In the genomic region with DNA sequence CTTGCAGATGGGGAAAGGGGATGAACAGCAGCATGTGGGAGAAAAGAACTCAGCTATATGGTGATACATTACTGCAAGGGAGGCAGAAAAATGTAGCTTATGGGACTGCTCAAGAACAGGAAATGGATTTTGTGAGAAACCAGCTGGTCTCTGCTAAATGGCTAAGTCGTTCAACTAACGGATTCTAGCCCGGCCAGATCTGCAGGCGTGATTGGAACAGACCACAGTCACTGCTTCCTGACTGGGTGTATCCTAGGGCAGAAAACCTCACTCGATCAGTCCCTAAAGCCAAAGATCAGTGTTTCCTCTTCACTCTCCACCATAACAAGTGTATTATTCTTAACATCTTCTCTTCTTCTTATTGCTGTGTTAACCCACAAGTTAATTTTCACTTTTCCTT, we compare ENCODE assay signal across 33 cellular contexts. TPM values are rescaled to one million over a fixed set of nuclear protein-coding genes. Genes with fewer than 3 reads are reported as not detected.
DNase-seq lines count a peak whose midpoint lies in the region; ATAC-seq and TF ChIP-seq lines count a peak whose summit lies in the region.
"Had no signal": no experiment of that assay in that cellular context is flagged by ENCODE, and none has a peak within 500 bp of the region (broad histone marks: within the 10 kb centered on the region; RNA-seq: fewer than 3 reads in every experiment).

No MANE protein-coding gene starts in this region.

- no peaks in the 10 kb centered on the region for H3K36me3 Mint-ChIP-seq in activated naive CD4-positive, alpha-beta T cell treated with anti-CD3 and anti-CD28 coated beads, Interleukin-2, amount 10 ng/mL, durations not matched to agents 7 days and 5 days
- no peaks in the 10 kb centered on the region for H3K36me3 Mint-ChIP-seq in activated T-helper 17 cell treated with anti-CD3 and anti-CD28 coated beads, Interleukin-2, amount 50 U/mL, for 72 hours (ENCODE audit: low read depth)
- H3K36me3 Mint-ChIP-seq in nephron (ENCODE audit: low read depth) (no peaks in the 10 kb centered on the region), GM23338 (ENCODE audit: low read depth) (no peaks in the 10 kb centered on the region)
- H3K36me3 Mint-ChIP-seq: CD4-positive, alpha-beta memory T cell had no signal

- no peak for TF ChIP-seq CTCF in NB4 (IDR thresholded peaks at IDR 0.05; ENCODE audit: low read depth, low read length)
- TF ChIP-seq CTCF in nephron (IDR thresholded peaks at IDR 0.05; ENCODE audit: unreplicated experiment in 3 of 3) = no peak
- no peak for TF ChIP-seq CTCF in GM23338 (conservative IDR thresholded peaks at IDR 0.05; ENCODE audit: low read depth in 2 of 2)

- H3K9me3 Mint-ChIP-seq in activated naive CD4-positive, alpha-beta T cell treated with anti-CD3 and anti-CD28 coated beads, Interleukin-2, amount 10 ng/mL, durations not matched to agents 7 days and 5 days = peaks cover 3% of the 10 kb centered on the region
- H3K9me3 Mint-ChIP-seq in activated T-helper 17 cell treated with anti-CD3 and anti-CD28 coated beads, Interleukin-2, amount 50 U/mL, for 72 hours = no peaks in the 10 kb centered on the region
- H3K9me3 Mint-ChIP-seq in nephron (peaks cover 6% of the 10 kb centered on the region), GM23338 (peaks cover 2% of the 10 kb centered on the region; the same call in 1 of the 3 replicates)
- H3K9me3 Mint-ChIP-seq: T-helper 1 cell treated with Interleukin-12 subunit alpha and Interleukin-12 subunit beta and Interleukin-4 antibody, amounts not matched to agents 30 μg/mL and 1 μg/mL, for 36 hours had no signal

- no peak overlapping the region for H3K4me2 ChIP-seq in GM23338

- no peaks in the 10 kb centered on the region for H3K4me1 ChIP-seq in GM23338 (ENCODE audit: insufficient read depth)
- H3K4me1 ChIP-seq: pancreas had no signal

- CTCF ChIA-PET in activated naive CD4-positive, alpha-beta T cell treated with anti-CD3 and anti-CD28 coated beads, Interleukin-2, amount 10 ng/mL, durations not matched to agents 7 days and 5 days (lab: Charles Lee) = interaction anchor here (1.2 kb wide), 1 partner anchor 41 kb away, joined by 3 read pairs; no protein-coding TSS in a partner anchor

- TF ChIP-seq POLR2A in NB4 (IDR thresholded peaks at IDR 0.05; ENCODE audit: extremely low read depth, insufficient read length) = no peak

- no peaks in the 10 kb centered on the region for H3K27me3 ChIP-seq in GM23338 (ENCODE audit: insufficient read depth)
- H3K27me3 ChIP-seq: pancreas had no signal

- peak; percentile 23 for ATAC-seq in activated T-helper 17 cell treated with anti-CD3 and anti-CD28 coated beads, Interleukin-2, amount 50 U/mL, for 72 hours (replicated peaks)
- ATAC-seq in HG03520 (IDR thresholded peaks at IDR 0.05; ENCODE audit: unreplicated experiment) = no peak
- ATAC-seq in GM23338 = no peak
- ATAC-seq: left colon, pancreas had no signal

- H3K36me3 ChIP-seq in GM23338 (ENCODE audit: insufficient read depth) = no peaks in the 10 kb centered on the region
- H3K36me3 ChIP-seq: pancreas had no signal

- H3K4me3 Mint-ChIP-seq in activated naive CD4-positive, alpha-beta T cell treated with anti-CD3 and anti-CD28 coated beads, Interleukin-2, amount 10 ng/mL, durations not matched to agents 7 days and 5 days = no peak overlapping the region
- H3K4me3 Mint-ChIP-seq in activated T-helper 17 cell treated with anti-CD3 and anti-CD28 coated beads, Interleukin-2, amount 50 U/mL, for 72 hours = no peak overlapping the region
- no peak overlapping the region for H3K4me3 Mint-ChIP-seq in nephron
- no peak overlapping the region for H3K4me3 Mint-ChIP-seq in GM23338
- H3K4me3 Mint-ChIP-seq: B cell; H9; neural crest cell; stimulated activated naive B cell treated with anti-CD40 and anti-IgM and Interleukin-4, amounts not matched to agents 10 μg/mL and 1 μg/mL and 100 μg/mL, for 72 hours; T-helper 1 cell treated with Interleukin-12 subunit alpha and Interleukin-12 subunit beta and Interleukin-4 antibody, amounts not matched to agents 30 μg/mL and 1 μg/mL, for 36 hours had no signal

- H4K20me1 ChIP-seq in GM23338 (replicated peaks; ENCODE audit: insufficient read depth) = no peaks in the 10 kb centered on the region

- no peaks in the 10 kb centered on the region for H3K79me2 ChIP-seq in GM23338 (replicated peaks; ENCODE audit: insufficient read depth)

- H3K27ac ChIP-seq in caudate nucleus (ENCODE audit: low read depth, low read length) (no peak overlapping the region), GM23338 (ENCODE audit: low read depth) (no peak overlapping the region)
- H3K27ac ChIP-seq: HL-60, pancreas, VCaP had no signal

- no peak overlapping the region for H3K27ac Mint-ChIP-seq in activated naive CD4-positive, alpha-beta T cell treated with anti-CD3 and anti-CD28 coated beads, Interleukin-2, amount 10 ng/mL, durations not matched to agents 7 days and 5 days
- no peak overlapping the region for H3K27ac Mint-ChIP-seq in activated T-helper 17 cell treated with anti-CD3 and anti-CD28 coated beads, Interleukin-2, amount 50 U/mL, for 72 hours
- H3K27ac Mint-ChIP-seq in nephron = peak overlapping the region; percentile 21 to 69 (median 32)
- H3K27ac Mint-ChIP-seq in GM23338 = no peak overlapping the region
- H3K27ac Mint-ChIP-seq: B cell; CD4-positive, alpha-beta memory T cell; H9; stimulated activated naive B cell treated with anti-CD40 and anti-IgM and Interleukin-4, amounts not matched to agents 10 μg/mL and 1 μg/mL and 100 μg/mL, for 72 hours; T-helper 1 cell treated with Interleukin-12 subunit alpha and Interleukin-12 subunit beta and Interleukin-4 antibody, amounts not matched to agents 30 μg/mL and 1 μg/mL, for 36 hours had no signal

- no peaks in the 10 kb centered on the region for H3F3A ChIP-seq in GM23338 (replicated peaks; ENCODE audit: low read depth)

- DNase-seq in activated naive CD4-positive, alpha-beta T cell treated with anti-CD3 and anti-CD28 coated beads, Interleukin-2, amount 10 ng/mL, durations not matched to agents 7 days and 5 days = peak; percentile 32
- DNase-seq in activated naive CD4-positive, alpha-beta T cell treated with anti-CD3 and anti-CD28 coated beads, Interleukin-2, amount 50 U/mL, for 16 hours = no peak
- DNase-seq in NB4 (ENCODE audit: low read depth) = peak; percentile 18
- DNase-seq in caudate nucleus (lab: John Stamatoyannopoulos, UW) = no peak
- no peak for DNase-seq in GM23338 (ENCODE audit: low spot score)
- DNase-seq: activated CD4-positive, alpha-beta T cell treated with anti-CD3 and anti-CD28 coated beads for 48 hours; activated naive CD4-positive, alpha-beta T cell treated with Interleukin-2 at 50 U/mL for 16 hours; amygdala; CD4-positive, alpha-beta memory T cell; effector CD4-positive, alpha-beta T cell; EL; H9; Karpas-422; left colon; mammary epithelial cell; NCI-H1092; NCI-H1694; pancreas; stimulated activated naive B cell treated with anti-CD40 and anti-IgM and Interleukin-4, amounts not matched to agents 10 μg/mL and 1 μg/mL and 100 μg/mL, for 72 hours; substantia nigra; trophoblast cell had no signal

- H2AFZ ChIP-seq in GM23338 = no peak overlapping the region

- H3K9me2 ChIP-seq in GM23338 (ENCODE audit: insufficient read depth) = peaks cover 2% of the 10 kb centered on the region; the same call in 1 of the 2 replicates

- peaks cover 11% of the 10 kb centered on the region for H3K4me1 Mint-ChIP-seq in activated naive CD4-positive, alpha-beta T cell treated with anti-CD3 and anti-CD28 coated beads, Interleukin-2, amount 10 ng/mL, durations not matched to agents 7 days and 5 days
- H3K4me1 Mint-ChIP-seq in activated T-helper 17 cell treated with anti-CD3 and anti-CD28 coated beads, Interleukin-2, amount 50 U/mL, for 72 hours = peaks cover 12% of the 10 kb centered on the region
- H3K4me1 Mint-ChIP-seq in nephron (peaks cover 4% of the 10 kb centered on the region), GM23338 (no peaks in the 10 kb centered on the region; the same call in 2 of the 3 replicates)
- H3K4me1 Mint-ChIP-seq: neural crest cell had no signal

- peaks cover 19% of the 10 kb centered on the region for H3K27me3 Mint-ChIP-seq in activated naive CD4-positive, alpha-beta T cell treated with anti-CD3 and anti-CD28 coated beads, Interleukin-2, amount 10 ng/mL, durations not matched to agents 7 days and 5 days
- no peaks in the 10 kb centered on the region for H3K27me3 Mint-ChIP-seq in activated T-helper 17 cell treated with anti-CD3 and anti-CD28 coated beads, Interleukin-2, amount 50 U/mL, for 72 hours
- peaks cover 14% of the 10 kb centered on the region for H3K27me3 Mint-ChIP-seq in nephron (ENCODE audit: low read depth)
- H3K27me3 Mint-ChIP-seq in GM23338 (ENCODE audit: insufficient read depth, low read depth, poor library complexity) = peaks cover 2% of the 10 kb centered on the region

- no peak overlapping the region for H3K4me3 ChIP-seq in NB4 (ENCODE audit: low read depth, low read length)
- H3K4me3 ChIP-seq in GM23338 = no peak overlapping the region
- H3K4me3 ChIP-seq: pancreas, skin epidermis had no signal

TF ChIP-seq in GM23338, 12 proteins besides CTCF, POLR2A, EP300 and RAD21 (continues in another document):
- no peak for TF ChIP-seq EZH2 (IDR thresholded peaks at IDR 0.05; ENCODE audit: low read depth, unreplicated experiment)
- TF ChIP-seq NANOG (IDR thresholded peaks at IDR 0.05; ENCODE audit: borderline replicate concordance) = no peak
- no peak for TF ChIP-seq JUNB (IDR thresholded peaks at IDR 0.05; ENCODE audit: unreplicated experiment)

RNA-seq across cellular contexts. Expression of a gene that starts 8.0 kb away (rescaled TPM):
- total RNA-seq in activated T-helper 17 cell treated with anti-CD3 and anti-CD28 coated beads, Interleukin-2, amount 50 U/mL, for 72 hours = not detected
- total RNA-seq in GM23338 (2014; rRNA removed; shearing (Covaris generic)) = 0.23 TPM in 1 of 2 replicates, not detected in the other
- 0.06 TPM in 1 of 2 replicates, not detected in the other for polyA plus RNA-seq in GM23338 (2016; fragmentation: Nextera tagmentation; extraction: Ambion mirVana)
- total RNA-seq: A673, B cell, H9, mammary epithelial cell, NCI-H460, neural crest cell, SK-MEL-5 had no signal
- polyA plus RNA-seq: mammary epithelial cell had no signal

RNA-seq across cellular contexts. Expression of a gene that starts 54.7 kb away (rescaled TPM):
- 10 to 100 TPM in 1 of 2 donors, 1 to 10 TPM in 1; 8.3 to 10.3 TPM for total RNA-seq in activated T-helper 17 cell treated with anti-CD3 and anti-CD28 coated beads, Interleukin-2, amount 50 U/mL, for 72 hours
- 1.2 and 1.3 TPM in 2 replicates for total RNA-seq in GM23338 (2014; rRNA removed; shearing (Covaris generic))
- 1.3 and 1.9 TPM in 2 replicates for polyA plus RNA-seq in GM23338 (2016; fragmentation: Nextera tagmentation; extraction: Ambion mirVana)
- total RNA-seq: A673, neural crest cell, SK-MEL-5 had no signal

Comparison
In these comparisons a context has a peak if more than half of its experiments do, and no peak if none do; other contexts are left out.
1. DNase-seq: peak in activated naive CD4-positive, alpha-beta T cell treated with anti-CD3 and anti-CD28 coated beads, Interleukin-2, amount 10 ng/mL, durations not matched to agents 7 days and 5 days (single experiment) and NB4 (single experiment); none in activated naive CD4-positive, alpha-beta T cell treated with anti-CD3 and anti-CD28 coated beads, Interleukin-2, amount 50 U/mL, for 16 hours (single experiment), caudate nucleus (0 of 61) and GM23338 (single experiment).
2. H3K27ac Mint-ChIP-seq: peak in nephron (3 of 3); none in activated naive CD4-positive, alpha-beta T cell treated with anti-CD3 and anti-CD28 coated beads, Interleukin-2, amount 10 ng/mL, durations not matched to agents 7 days and 5 days (single experiment), activated T-helper 17 cell treated with anti-CD3 and anti-CD28 coated beads, Interleukin-2, amount 50 U/mL, for 72 hours (single experiment) and GM23338 (single experiment).